8 cellular contexts compared by ENCODE assay signal in genomic region chr2:196336715-196337617, GRCh38.
DNase-seq lines count a peak whose midpoint lies in the region; ATAC-seq and TF ChIP-seq lines count a peak whose summit lies in the region.

No MANE protein-coding gene starts in this region.

- H3K4me2 ChIP-seq in MM.1S (ENCODE audit: low read depth, low read length): peak overlapping the region; percentile 2; the same call in 1 of the 2 replicates

- TF ChIP-seq POLR2A in spleen (IDR thresholded peaks at IDR 0.05): no peak

- H3K27me3 ChIP-seq in MM.1S (replicated peaks; ENCODE audit: insufficient read depth, low read length) (no peaks in the 10 kb centered on the region), spleen (replicated peaks in 1 of 7) (no peaks in the 10 kb centered on the region)

- no peaks in the 10 kb centered on the region for H3K79me2 ChIP-seq in MM.1S (ENCODE audit: low read length)

- TF ChIP-seq CTCF in 22Rv1 (IDR thresholded peaks at IDR 0.05): peak; percentile 48
- peak; percentile 20 for TF ChIP-seq CTCF in MM.1S (IDR thresholded peaks at IDR 0.05; ENCODE audit: low read length)
- peak in 6 of 11 experiments; percentile 15 to 54 (median 40) for TF ChIP-seq CTCF in spleen (IDR thresholded peaks at IDR 0.05 in 8 of 11, conservative IDR thresholded peaks at IDR 0.05 in 3 of 11)

- no peak overlapping the region for H3K9ac ChIP-seq in MM.1S (ENCODE audit: low read length)

- H3F3A ChIP-seq in MM.1S (ENCODE audit: insufficient read depth, low read length): no peaks in the 10 kb centered on the region

- no peak for ATAC-seq in esophagus mucosa
- no peak for ATAC-seq in GM19455 (IDR thresholded peaks at IDR 0.05; ENCODE audit: unreplicated experiment)

- H3K4me3 ChIP-seq in MM.1S (ENCODE audit: low read length) (no peak overlapping the region), spleen (no peak overlapping the region)

- WGBS in spleen, 5 donors: 30 to 39% (median 36%) methylated on average over 6 of the region's 6 CpGs

- intact Hi-C loops in spleen (cut with DNase I; ENCODE audit: low total_unique reads): no loop called here

- H3K27ac ChIP-seq in 22Rv1: no peak overlapping the region
- no peak overlapping the region for H3K27ac ChIP-seq in MM.1S (ENCODE audit: low read length)
- H3K27ac ChIP-seq in spleen: no peak overlapping the region

- no peaks in the 10 kb centered on the region for H4K20me1 ChIP-seq in MM.1S (ENCODE audit: insufficient read depth, low read length)

- H3K36me3 ChIP-seq in MM.1S (replicated peaks; ENCODE audit: insufficient read depth, low read length) (no peaks in the 10 kb centered on the region), spleen (no peaks in the 10 kb centered on the region)

- DNase-seq in GM03348 (ENCODE audit: low spot score) (peak; percentile 68), MM.1S (peak; percentile 41), fibroblast of the conjunctiva (ENCODE audit: low read depth) (peak; percentile 32), spleen (no peak)
- peak; percentile 9 to 28 for DNase-seq in activated CD4-positive, alpha-beta T cell treated with anti-CD3 and anti-CD28 coated beads, Interleukin-2, amount 50 U/mL, for 48 hours

- no peaks in the 10 kb centered on the region for H3K9me3 ChIP-seq in MM.1S (replicated peaks; ENCODE audit: insufficient read depth, low read length)
- H3K9me3 ChIP-seq in spleen: no peaks in the 10 kb centered on the region

- H3K4me1 ChIP-seq in MM.1S (ENCODE audit: low read length) (peaks cover 13% of the 10 kb centered on the region), spleen (peaks cover 0 to 41% (median 21%) of the 10 kb centered on the region in 6 donors)

- no peak overlapping the region for H2AFZ ChIP-seq in MM.1S (ENCODE audit: low read length)

- H3K9me2 ChIP-seq in MM.1S (replicated peaks; ENCODE audit: insufficient read depth, low read length): no peaks in the 10 kb centered on the region
